ENCODE assay signal across 24 cellular contexts in genomic region chr10:7070950-7071349, GRCh38.
"Had no signal": no experiment of that assay in that cellular context is flagged by ENCODE, and none has a peak within 500 bp of the region (broad histone marks: within the 10 kb centered on the region; RNA-seq: fewer than 3 reads in every experiment).

No MANE protein-coding gene starts in this region.

- H3K27me3 Mint-ChIP-seq: dendritic cell treated with granulocyte-macrophage colony-stimulating factor and Interleukin-4, amounts not matched to agents 40 ng/mL and 50 ng/mL, for 4 days had no signal

- H3K9me3 ChIP-seq: psoas muscle, right lobe of liver, thoracic aorta, transverse colon had no signal

- H3K4me3 ChIP-seq: heart left ventricle, psoas muscle, right lobe of liver, spleen, thoracic aorta, transverse colon had no signal

- H3K4me1 Mint-ChIP-seq: naive B cell; nephron progenitor cell; stimulated activated memory B cell treated with anti-CD40 and anti-IgM and Interleukin-4, amounts not matched to agents 10 μg/mL and 1 μg/mL and 100 μg/mL, for 72 hours; stimulated activated naive CD8-positive, alpha-beta T cell treated with anti-CD3 and anti-CD28 coated beads, Interleukin-15, amount 100 ng/mL, for 72 hours had no signal

- FAIRE-seq: colon, endothelial cell of umbilical vein, islet of Langerhans had no signal

- H3K36me3 ChIP-seq: heart left ventricle, right lobe of liver, spleen, thoracic aorta, transverse colon had no signal

- H3K4me3 Mint-ChIP-seq: dendritic cell treated with granulocyte-macrophage colony-stimulating factor and Interleukin-4, amounts not matched to agents 40 ng/mL and 50 ng/mL, for 4 days; naive B cell; nephron progenitor cell; stimulated activated memory B cell treated with anti-CD40 and anti-IgM and Interleukin-4, amounts not matched to agents 10 μg/mL and 1 μg/mL and 100 μg/mL, for 72 hours; stimulated activated naive CD8-positive, alpha-beta T cell treated with anti-CD3 and anti-CD28 coated beads, Interleukin-15, amount 100 ng/mL, for 72 hours had no signal

- H3K36me3 Mint-ChIP-seq: stimulated activated memory B cell treated with anti-CD40 and anti-IgM and Interleukin-4, amounts not matched to agents 10 μg/mL and 1 μg/mL and 100 μg/mL, for 72 hours had no signal

- H3K27ac ChIP-seq: heart left ventricle, parathyroid adenoma, psoas muscle, right lobe of liver, spleen, thoracic aorta, transverse colon had no signal

- H3K9me3 Mint-ChIP-seq: dendritic cell treated with granulocyte-macrophage colony-stimulating factor and Interleukin-4, amounts not matched to agents 40 ng/mL and 50 ng/mL, for 4 days; stimulated activated memory B cell treated with anti-CD40 and anti-IgM and Interleukin-4, amounts not matched to agents 10 μg/mL and 1 μg/mL and 100 μg/mL, for 72 hours; stimulated activated naive CD8-positive, alpha-beta T cell treated with anti-CD3 and anti-CD28 coated beads, Interleukin-15, amount 100 ng/mL, for 72 hours had no signal

- H3K27me3 ChIP-seq: right lobe of liver, spleen, transverse colon had no signal

- H3K4me1 ChIP-seq: heart left ventricle, parathyroid adenoma, psoas muscle, right lobe of liver, transverse colon had no signal

- H3K27ac Mint-ChIP-seq: dendritic cell treated with granulocyte-macrophage colony-stimulating factor and Interleukin-4, amounts not matched to agents 40 ng/mL and 50 ng/mL, for 4 days; naive B cell; nephron progenitor cell; stimulated activated memory B cell treated with anti-CD40 and anti-IgM and Interleukin-4, amounts not matched to agents 10 μg/mL and 1 μg/mL and 100 μg/mL, for 72 hours; stimulated activated naive CD8-positive, alpha-beta T cell treated with anti-CD3 and anti-CD28 coated beads, Interleukin-15, amount 100 ng/mL, for 72 hours had no signal

- DNase-seq: erythroblast; foreskin melanocyte; heart left ventricle; hippocampal formation; kidney glomerular epithelial cell; mesendoderm; naive B cell; nephron progenitor cell; psoas muscle; retina; right lobe of liver; spleen; stimulated activated CD4-positive, alpha-beta T cell treated with anti-CD3 and anti-CD28 coated beads, Interleukin-15, amount 100 ng/mL, for 24 hours; stimulated activated CD4-positive, alpha-beta T cell treated with anti-CD3 and anti-CD28 coated beads, Interleukin-1b, Interleukin-23, amount 100 ng/mL, for 48 hours; stimulated activated CD4-positive, alpha-beta T cell treated with anti-CD3 and anti-CD28 coated beads, Interleukin-4, amount 100 ng/mL, for 24 hours; stimulated activated naive CD8-positive, alpha-beta T cell treated with anti-CD3 and anti-CD28 coated beads, Interleukin-15, amount 100 ng/mL, for 72 hours; transverse colon had no signal

- ATAC-seq: heart left ventricle; psoas muscle; right lobe of liver; stimulated activated memory B cell treated with anti-CD40 and anti-IgM and Interleukin-4, amounts not matched to agents 10 μg/mL and 1 μg/mL and 100 μg/mL, for 72 hours; stimulated activated naive CD8-positive, alpha-beta T cell treated with anti-CD3 and anti-CD28 coated beads, Interleukin-15, amount 100 ng/mL, for 72 hours had no signal
